ENCODE assay signal across 18 cellular contexts in the genomic region with DNA sequence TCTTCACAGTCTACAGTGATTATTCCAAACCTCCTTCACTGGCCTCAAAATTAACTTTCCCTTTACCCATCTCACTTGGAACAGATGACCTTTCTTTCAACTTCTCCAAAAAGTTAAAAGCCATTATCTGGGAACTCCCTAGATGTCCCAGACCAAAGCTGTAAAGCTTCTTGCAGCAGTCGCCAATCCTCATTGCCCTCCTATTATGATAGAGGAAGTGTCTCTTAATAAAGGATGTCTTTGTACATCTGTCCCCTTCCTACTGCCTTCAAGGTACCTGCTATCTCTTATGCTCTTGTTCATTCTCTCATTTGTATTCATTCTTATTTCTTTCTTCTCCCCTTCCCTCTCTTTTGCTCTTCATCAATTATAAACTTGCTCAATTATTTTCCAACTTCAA.
A peak's percentile ranks its signal among the peaks of the same experiment; 100 is the strongest.
DNase-seq lines count a peak whose midpoint lies in the region; ATAC-seq, FAIRE-seq and TF ChIP-seq lines count a peak whose summit lies in the region.
"Had no signal": no experiment of that assay in that cellular context is flagged by ENCODE, and none has a peak within 500 bp of the region (broad histone marks: within the 10 kb centered on the region; RNA-seq: fewer than 3 reads in every experiment).

No MANE protein-coding gene starts in this region.

- peak overlapping the region in 4 of 7 donors; percentile 24 to 65 (median 38) for H3K27ac Mint-ChIP-seq in CD14-positive monocyte
- peak overlapping the region; percentile 15 for H3K27ac Mint-ChIP-seq in CD8-positive, alpha-beta T cell
- H3K27ac Mint-ChIP-seq: B cell, GM23338 had no signal

- H2AFZ ChIP-seq in GM12878 (ENCODE audit: control insufficient read depth, low read depth, low read length) = no peak overlapping the region
- H2AFZ ChIP-seq: GM23338 had no signal

- H3K4me2 ChIP-seq in GM12878 (ENCODE audit: control insufficient read depth, insufficient read depth) = peak overlapping the region; percentile 22; the same call in 1 of the 2 replicates
- H3K4me2 ChIP-seq: GM23338 had no signal

- RAD21 ChIA-PET in GM12878 (lab: Charles Lee; ENCODE audit: unreplicated experiment) = no interaction called here

- no peaks in the 10 kb centered on the region for H3K9me3 Mint-ChIP-seq in CD14-positive monocyte
- no peaks in the 10 kb centered on the region for H3K9me3 Mint-ChIP-seq in CD8-positive, alpha-beta T cell
- H3K9me3 Mint-ChIP-seq: GM23338, H9 had no signal

- H3K27ac ChIP-seq in CD8-positive, alpha-beta T cell (ENCODE audit: low read depth, low read length) = no peak overlapping the region
- H3K27ac ChIP-seq in GM12878 (ENCODE audit: control insufficient read depth, insufficient read depth) = no peak overlapping the region

- H4K20me1 ChIP-seq in GM12878 (ENCODE audit: control insufficient read depth, insufficient read depth) = no peaks in the 10 kb centered on the region

- DNase-seq in CD14-positive monocyte (ENCODE audit: low spot score) (no peak), H54 (ENCODE audit: insufficient read length, low spot score) (no peak), GM12878 (ENCODE audit: low read depth, low spot score) (no peak), RCC 7860 (ENCODE audit: low spot score) (no peak), inferior parietal cortex (ENCODE audit: extremely low spot score) (no peak), Ammon's horn (ENCODE audit: low spot score) (no peak)
- DNase-seq in CD8-positive, alpha-beta T cell = no peak
- DNase-seq: ACHN, C1 segment of cervical spinal cord, Calu3, DMS 273 treated with DMSO at 0.1 percent for 48 hours, H9, Karpas-422 had no signal

- H3K9me3 ChIP-seq in CD8-positive, alpha-beta T cell (ENCODE audit: low read length) = no peaks in the 10 kb centered on the region
- H3K9me3 ChIP-seq in GM12878 (replicated peaks; ENCODE audit: control insufficient read depth, insufficient read depth, low read length) = no peaks in the 10 kb centered on the region; the same call in 2 of the 3 replicates

- no peak for TF ChIP-seq RAD21 in GM12878 (IDR thresholded peaks at IDR 0.05; ENCODE audit: insufficient read depth, low read depth, low read length)

- no TSS peak for BruUV-seq in GM12878 (replicated peaks; lab: Mats Ljungman, UMichigan)

- H3K36me3 Mint-ChIP-seq in CD14-positive monocyte = no peaks in the 10 kb centered on the region
- peaks cover 4% of the 10 kb centered on the region for H3K36me3 Mint-ChIP-seq in CD8-positive, alpha-beta T cell

- no peak for TF ChIP-seq EP300 in GM12878 (IDR thresholded peaks at IDR 0.05; ENCODE audit: borderline replicate concordance in 1 of 2, control insufficient read depth in 1 of 2, low read depth in 2 of 2, low read length in 2 of 2)

- ATAC-seq in CD8-positive, alpha-beta T cell = no peak
- peak; percentile 65 for ATAC-seq in GM12878
- ATAC-seq in GM21360 (IDR thresholded peaks at IDR 0.05; ENCODE audit: unreplicated experiment) = no peak
- ATAC-seq: GM23338, HepG2 had no signal

- no peak for TF ChIP-seq POLR2A in H54 (IDR thresholded peaks at IDR 0.05; ENCODE audit: low read depth, low read length)
- TF ChIP-seq POLR2A in GM12878 (IDR thresholded peaks at IDR 0.05; ENCODE audit: low read depth, low read length) = no peak

- SMC1A ChIA-PET in GM12878 (lab: Charles Lee; ENCODE audit: uncharacterized antibody, unreplicated experiment) = interaction anchor here (1.2 to 1.5 kb wide), 4 partner anchors 8 to 51 kb away, joined by 3 to 4 read pairs (median 3); no protein-coding TSS in a partner anchor

- no peak overlapping the region for H3K9ac ChIP-seq in GM12878 (ENCODE audit: control insufficient read depth, insufficient read depth, low read length)

- H3K4me1 Mint-ChIP-seq in CD14-positive monocyte = peaks cover 41% of the 10 kb centered on the region
- H3K4me1 Mint-ChIP-seq in CD8-positive, alpha-beta T cell (ENCODE audit: low read depth) = peaks cover 35% of the 10 kb centered on the region

- POLR2A ChIA-PET in CD8-positive, alpha-beta T cell (lab: Charles Lee) = no interaction called here
- POLR2A ChIA-PET in GM12878 (lab: Charles Lee) = no interaction called here

- H3K4me3 Mint-ChIP-seq in CD14-positive monocyte = peak overlapping the region in 1 of 2 donors; percentile 71
- H3K4me3 Mint-ChIP-seq in CD8-positive, alpha-beta T cell = no peak overlapping the region
- H3K4me3 Mint-ChIP-seq: B cell, GM23338, H9 had no signal

- peaks cover 0 to 2% (median 0%) of the 10 kb centered on the region in 3 donors for H3K27me3 Mint-ChIP-seq in CD14-positive monocyte (ENCODE audit: low read depth in 3 of 3)
- H3K27me3 Mint-ChIP-seq in CD8-positive, alpha-beta T cell (ENCODE audit: low read depth) = no peaks in the 10 kb centered on the region
- H3K27me3 Mint-ChIP-seq: B cell had no signal

- WGBS in GM12878 (ENCODE audit: insufficient coverage, insufficient replicate concordance, low lambda C conversion rate, missing lambda C conversion rate) = 36% methylated on average over 1 of the region's 1 CpG

- FAIRE-seq in H54 (lab: Jason Lieb, UNC) = peak; percentile 6
- no peak for FAIRE-seq in GM12878 (lab: Jason Lieb, UNC)
- no peak for FAIRE-seq in RCC 7860 (lab: Jason Lieb, UNC)
- FAIRE-seq: HepG2, HTR-8/SVneo had no signal

- in situ Hi-C loops in GM12878 (cut with MboI) = no loop called here

- intact Hi-C loops in CD14-positive monocyte (cut with micrococcal nuclease) (no loop called here), GM12878 (cut with micrococcal nuclease; ENCODE audit: unreplicated experiment) (no loop called here)
- intact Hi-C loops in CD8-positive, alpha-beta T cell (cut with DNase I, micrococcal nuclease) = no loop called here

- CTCF ChIA-PET in CD8-positive, alpha-beta T cell (lab: Charles Lee) = no interaction called here
- CTCF ChIA-PET in GM12878 (lab: Yijun Ruan, JAX) = interaction anchor here (1.0 kb wide), 1 partner anchor 51 kb away, joined by 4 read pairs; no protein-coding TSS in a partner anchor

- no peak overlapping the region for H3K4me3 ChIP-seq in CD8-positive, alpha-beta T cell (ENCODE audit: low read depth, low read length)
- H3K4me3 ChIP-seq in GM12878 = no peak overlapping the region
- H3K4me3 ChIP-seq: GM23338 had no signal

- TF ChIP-seq CTCF in CD14-positive monocyte (IDR thresholded peaks at IDR 0.05) = no peak
- no peak for TF ChIP-seq CTCF in CD8-positive, alpha-beta T cell (IDR thresholded peaks at IDR 0.05)
- TF ChIP-seq CTCF in GM12878 (IDR thresholded peaks at IDR 0.05 in 2 of 3, conservative IDR thresholded peaks at IDR 0.05 in 1 of 3; ENCODE audit: control insufficient read depth in 2 of 3, extremely low read depth in 1 of 3, insufficient read depth in 1 of 3, low read depth in 3 of 3, low read length in 3 of 3) = no peak

- H3K27me3 ChIP-seq in CD8-positive, alpha-beta T cell (ENCODE audit: insufficient read depth, low read length) = no peaks in the 10 kb centered on the region
- no peaks in the 10 kb centered on the region for H3K27me3 ChIP-seq in GM12878 (replicated peaks in 1 of 2; ENCODE audit: control insufficient read depth in 2 of 2, insufficient read depth in 2 of 2, low read length in 1 of 2)

- no peaks in the 10 kb centered on the region for H3K79me2 ChIP-seq in GM12878 (ENCODE audit: control insufficient read depth, insufficient read depth, low read length)

- H3K4me1 ChIP-seq in CD8-positive, alpha-beta T cell (ENCODE audit: insufficient read depth, low read length) = peaks cover 17% of the 10 kb centered on the region
- peaks cover 12% of the 10 kb centered on the region for H3K4me1 ChIP-seq in GM12878 (ENCODE audit: control insufficient read depth, insufficient read depth, low read length)

- no peaks in the 10 kb centered on the region for H3K36me3 ChIP-seq in CD8-positive, alpha-beta T cell (ENCODE audit: insufficient read depth, low read length)
- no peaks in the 10 kb centered on the region for H3K36me3 ChIP-seq in GM12878 (ENCODE audit: control insufficient read depth in 2 of 2, insufficient read depth in 2 of 2, low read length in 1 of 2)

TF ChIP-seq in GM12878, 131 proteins besides CTCF, POLR2A, EP300 and RAD21:
- TF ChIP-seq, protein P1, sequence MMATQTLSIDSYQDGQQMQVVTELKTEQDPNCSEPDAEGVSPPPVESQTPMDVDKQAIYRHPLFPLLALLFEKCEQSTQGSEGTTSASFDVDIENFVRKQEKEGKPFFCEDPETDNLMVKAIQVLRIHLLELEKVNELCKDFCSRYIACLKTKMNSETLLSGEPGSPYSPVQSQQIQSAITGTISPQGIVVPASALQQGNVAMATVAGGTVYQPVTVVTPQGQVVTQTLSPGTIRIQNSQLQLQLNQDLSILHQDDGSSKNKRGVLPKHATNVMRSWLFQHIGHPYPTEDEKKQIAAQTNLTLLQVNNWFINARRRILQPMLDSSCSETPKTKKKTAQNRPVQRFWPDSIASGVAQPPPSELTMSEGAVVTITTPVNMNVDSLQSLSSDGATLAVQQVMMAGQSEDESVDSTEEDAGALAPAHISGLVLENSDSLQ (IDR thresholded peaks at IDR 0.05) = no peak
- peak; percentile 54; the same call in 1 of the 2 replicates for TF ChIP-seq SPI1 (IDR thresholded peaks at IDR 0.05; ENCODE audit: borderline replicate concordance, insufficient read depth, low read depth, low read length)
TF ChIP-seq in GM12878: peak in this region for 1.
